ENCODE assay signal across 1 cellular context in the genomic region with DNA sequence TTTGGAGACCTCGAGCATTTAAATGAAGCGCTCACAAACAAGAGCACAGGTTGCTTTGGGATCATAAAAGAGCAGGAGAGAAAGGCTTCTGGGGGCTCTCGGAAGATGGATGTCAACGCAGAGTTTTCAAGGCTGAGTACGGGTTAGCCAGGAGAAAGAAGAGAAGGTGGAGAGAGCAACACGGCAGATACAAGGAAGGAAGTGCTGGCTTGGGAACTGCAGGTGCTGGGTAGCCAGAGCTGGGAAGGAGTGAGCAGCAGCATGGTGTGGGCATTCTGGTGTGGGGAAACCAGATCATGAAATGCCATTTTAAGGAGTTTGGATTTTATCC.
TF ChIP-seq lines count a peak whose summit lies in the region.

No MANE protein-coding gene starts in this region.

TF ChIP-seq in HCT116, 20 proteins besides CTCF, POLR2A, EP300 and RAD21 (continued from another document):
- no peak for TF ChIP-seq TCF7L2 (IDR thresholded peaks at IDR 0.05; ENCODE audit: borderline replicate concordance, extremely low read depth, insufficient read depth, insufficient read length)
